ENCODE assay signal across 30 cellular contexts in genomic region chr9:82299870-82300269, GRCh38.
A peak's percentile ranks its signal among the peaks of the same experiment; 100 is the strongest.
DNase-seq lines count a peak whose midpoint lies in the region; ATAC-seq and TF ChIP-seq lines count a peak whose summit lies in the region.
"Had no signal": no experiment of that assay in that cellular context is flagged by ENCODE, and none has a peak within 500 bp of the region (broad histone marks: within the 10 kb centered on the region; RNA-seq: fewer than 3 reads in every experiment).

No MANE protein-coding gene starts in this region.

- POLR2A ChIA-PET in OCI-LY7 (lab: Charles Lee): interaction anchor here (0.6 kb wide), 2 partner anchors 12 to 36 kb away, joined by 3 to 4 read pairs; no protein-coding TSS in a partner anchor

- H3K79me2 ChIP-seq in OCI-LY7 (ENCODE audit: insufficient read depth, low read depth, low read length): no peaks in the 10 kb centered on the region

- H2AFZ ChIP-seq in OCI-LY7 (ENCODE audit: low read length): peak overlapping the region; percentile 26; the same call in 1 of the 2 replicates

- H3K4me3 Mint-ChIP-seq in stimulated activated effector memory CD8-positive, alpha-beta T cell treated with anti-CD3 and anti-CD28 coated beads, Interleukin-12 subunit alpha, Interleukin-12 subunit beta, amount 100 ng/mL, for 72 hours: no peak overlapping the region
- H3K4me3 Mint-ChIP-seq: activated CD8-positive, alpha-beta T cell treated with anti-CD3 and anti-CD28 coated beads for 36 hours; activated T-helper 17 cell treated with anti-CD3 and anti-CD28 coated beads, Interleukin-2, amount 50 U/mL, for 72 hours; CD14-positive monocyte; neural crest cell; T-helper 17 cell had no signal

- no peaks in the 10 kb centered on the region; the same call in 1 of the 2 replicates for H3K36me3 ChIP-seq in OCI-LY7 (ENCODE audit: insufficient read depth, low read length)
- no peaks in the 10 kb centered on the region for H3K36me3 ChIP-seq in HAP-1 (replicated peaks)
- H3K36me3 ChIP-seq: sigmoid colon had no signal

- H3K27ac Mint-ChIP-seq in stimulated activated effector memory CD8-positive, alpha-beta T cell treated with anti-CD3 and anti-CD28 coated beads, Interleukin-12 subunit alpha, Interleukin-12 subunit beta, amount 100 ng/mL, for 72 hours: no peak overlapping the region
- H3K27ac Mint-ChIP-seq: activated CD8-positive, alpha-beta T cell treated with anti-CD3 and anti-CD28 coated beads for 36 hours; activated T-helper 17 cell treated with anti-CD3 and anti-CD28 coated beads, Interleukin-2, amount 50 U/mL, for 72 hours; CD14-positive monocyte; T-helper 17 cell had no signal

- H3K4me1 Mint-ChIP-seq in stimulated activated effector memory CD8-positive, alpha-beta T cell treated with anti-CD3 and anti-CD28 coated beads, Interleukin-12 subunit alpha, Interleukin-12 subunit beta, amount 100 ng/mL, for 72 hours: no peaks in the 10 kb centered on the region
- H3K4me1 Mint-ChIP-seq: activated T-helper 17 cell treated with anti-CD3 and anti-CD28 coated beads, Interleukin-2, amount 50 U/mL, for 72 hours; CD14-positive monocyte; neural crest cell; T-helper 17 cell had no signal

- intact Hi-C loops in OCI-LY7 (cut with micrococcal nuclease; ENCODE audit: unreplicated experiment): loop anchor here (10.0 kb wide), 1 partner anchor 775 kb away; no protein-coding TSS in a partner anchor

- ATAC-seq in GM18498 (IDR thresholded peaks at IDR 0.05; ENCODE audit: unreplicated experiment) (peak; percentile 60), GM19395 (IDR thresholded peaks at IDR 0.05; ENCODE audit: unreplicated experiment) (peak; percentile 71), HG02852 (IDR thresholded peaks at IDR 0.05; ENCODE audit: unreplicated experiment) (peak; percentile 61)
- no peak for ATAC-seq in stimulated activated effector memory CD8-positive, alpha-beta T cell treated with anti-CD3 and anti-CD28 coated beads, Interleukin-12 subunit alpha, Interleukin-12 subunit beta, amount 100 ng/mL, for 72 hours
- ATAC-seq: activated CD8-positive, alpha-beta T cell treated with anti-CD3 and anti-CD28 coated beads for 36 hours; activated T-helper 17 cell treated with anti-CD3 and anti-CD28 coated beads, Interleukin-2, amount 50 U/mL, for 72 hours; K562; SK-N-SH treated with all-trans-retinoic acid at 6 μM for 48 hours; T-helper 17 cell had no signal

- no peak overlapping the region for H3K4me3 ChIP-seq in OCI-LY7 (ENCODE audit: low read depth, low read length, poor library complexity, severe bottlenecking)
- no peak overlapping the region for H3K4me3 ChIP-seq in HAP-1
- H3K4me3 ChIP-seq: K562, lung, sigmoid colon had no signal

- CTCF ChIA-PET in OCI-LY7 (lab: Charles Lee; ENCODE audit: unreplicated experiment): no interaction called here

- H3K9me3 ChIP-seq in OCI-LY7 (ENCODE audit: low read length) (peaks cover 8% of the 10 kb centered on the region; the same call in 1 of the 2 replicates), HAP-1 (no peaks in the 10 kb centered on the region)

- no peaks in the 10 kb centered on the region for H3K27me3 ChIP-seq in HAP-1 (ENCODE audit: low read depth)
- H3K27me3 ChIP-seq: sigmoid colon had no signal

- peaks cover 10% of the 10 kb centered on the region for H3K9me3 Mint-ChIP-seq in stimulated activated effector memory CD8-positive, alpha-beta T cell treated with anti-CD3 and anti-CD28 coated beads, Interleukin-12 subunit alpha, Interleukin-12 subunit beta, amount 100 ng/mL, for 72 hours

- no peak overlapping the region for H3K4me2 ChIP-seq in OCI-LY7 (ENCODE audit: low read length)

- no peaks in the 10 kb centered on the region for H4K20me1 ChIP-seq in OCI-LY7 (ENCODE audit: insufficient read depth, low read length)

- H3K9me2 ChIP-seq in OCI-LY7 (ENCODE audit: insufficient read depth, low read length): no peaks in the 10 kb centered on the region

- TF ChIP-seq CTCF in OCI-LY7 (conservative IDR thresholded peaks at IDR 0.05; ENCODE audit: low read length): no peak

- DNase-seq in OCI-LY7 (ENCODE audit: low spot score) (no peak), HAP-1 (ENCODE audit: low spot score in 2 of 2) (no peak), MV-4-11 (lab: John Stamatoyannopoulos, UW) (no peak)
- DNase-seq in stimulated activated CD4-positive, alpha-beta T cell treated with anti-CD3 and anti-CD28 coated beads, Interleukin-2, amount 100 ng/mL, for 48 hours: no peak
- DNase-seq in stimulated activated effector memory CD8-positive, alpha-beta T cell treated with anti-CD3 and anti-CD28 coated beads, Interleukin-12 subunit alpha, Interleukin-12 subunit beta, amount 100 ng/mL, for 72 hours (ENCODE audit: low spot score in 2 of 2): no peak
- DNase-seq: activated CD4-positive, CD25-positive, alpha-beta regulatory T cell treated with anti-CD3 and anti-CD28 coated beads, Interleukin-2, amount 50 U/mL, for 72 hours; activated CD8-positive, alpha-beta T cell treated with anti-CD3 and anti-CD28 coated beads for 36 hours; activated naive CD4-positive, alpha-beta T cell treated with anti-CD3 and anti-CD28 coated beads, Interleukin-2, amount 50 U/mL, for 16 hours; amygdala; Calu3; DMS79 treated with DMSO at 0.1 percent for 48 hours; GF-D8; GOT3; NCI-H1417 treated with DMSO at 0.1 percent for 48 hours; NCI-H2081 treated with DMSO at 0.1 percent for 48 hours; NCI-H774; sigmoid colon; stimulated activated naive CD4-positive, alpha-beta T cell; T-helper 17 cell had no signal

- H3K4me1 ChIP-seq in OCI-LY7 (ENCODE audit: insufficient read depth, low read length, poor library complexity, severe bottlenecking) (no peaks in the 10 kb centered on the region), HAP-1 (no peaks in the 10 kb centered on the region)

- H3K36me3 Mint-ChIP-seq in stimulated activated effector memory CD8-positive, alpha-beta T cell treated with anti-CD3 and anti-CD28 coated beads, Interleukin-12 subunit alpha, Interleukin-12 subunit beta, amount 100 ng/mL, for 72 hours: no peaks in the 10 kb centered on the region
- H3K36me3 Mint-ChIP-seq: CD14-positive monocyte had no signal

- H3K27ac ChIP-seq in OCI-LY7 (ENCODE audit: low read depth, low read length, poor library complexity, severe bottlenecking): no peak overlapping the region
- H3K27ac ChIP-seq: 22Rv1, epithelial cell of prostate, sigmoid colon had no signal

- BruUV-seq in OCI-LY7 (replicated peaks; lab: Mats Ljungman, UMichigan): no TSS peak

- in situ Hi-C loops in HAP-1 (cut with MboI; ENCODE audit: low sequenced_read_pairs): no loop called here
